21 cellular contexts compared by ENCODE assay signal in genomic region chr6:142141531-142141930, GRCh38. TPM values are rescaled to one million over a fixed set of nuclear protein-coding genes. Genes with fewer than 3 reads are reported as not detected.
"Had no signal": no experiment of that assay in that cellular context is flagged by ENCODE, and none has a peak within 500 bp of the region (broad histone marks: within the 10 kb centered on the region; RNA-seq: fewer than 3 reads in every experiment).

No MANE protein-coding gene starts in this region.

RNA-seq across cellular contexts. Expression of gene NMBR, which starts 5.4 kb away (rescaled TPM):
- total RNA-seq: activated naive CD4-positive, alpha-beta T cell treated with anti-CD3 and anti-CD28 coated beads for 36 hours; activated naive CD4-positive, alpha-beta T cell treated with anti-CD3 and anti-CD28 coated beads, Interleukin-2, amount 50 U/mL, for 72 hours; activated naive CD8-positive, alpha-beta T cell treated with anti-CD3 and anti-CD28 coated beads for 36 hours; activated naive CD8-positive, alpha-beta T cell treated with anti-CD3 and anti-CD28 coated beads, Interleukin-2, amount 10 ng/mL, durations not matched to agents 7 days and 5 days; activated T-cell treated with anti-CD3 and anti-CD28 coated beads, Interleukin-2, amount 50 U/mL, for 4 hours; activated T-cell treated with anti-CD3 and anti-CD28 coated beads, Interleukin-2, amount 50 U/mL, for 72 hours; activated T-helper 1 cell treated with anti-CD3 and anti-CD28 coated beads, Interleukin-12 subunit alpha, Interleukin-12 subunit beta, Interleukin-2, Interleukin-4 antibody, amounts not matched to agents 30 ng/mL and 10 ng/mL and 1 ng/mL, durations not matched to agents 14 hours and 24 hours and 36 hours; activated T-helper 17 cell treated with anti-CD3 and anti-CD28 coated beads, Interleukin-2, amount 50 U/mL, for 72 hours; activated T-helper 2 cell treated with anti-CD3 and anti-CD28 coated beads, Interferon-gamma antibody, Interleukin-2, Interleukin-4, amounts not matched to agents 10 μg/mL and 5 μg/mL and 100 μg/mL, durations not matched to agents 14 hours and 24 hours and 36 hours; ascending aorta; astrocyte; body of pancreas; bronchial epithelial cell; cardiac septum; chondrocyte had no signal
- polyA plus RNA-seq: adrenal gland, aorta, cardiac muscle cell had no signal

RNA-seq across cellular contexts. Expression of gene GJE1, which starts 8.8 kb away (rescaled TPM):
- total RNA-seq: activated naive CD4-positive, alpha-beta T cell treated with anti-CD3 and anti-CD28 coated beads for 36 hours; activated naive CD4-positive, alpha-beta T cell treated with anti-CD3 and anti-CD28 coated beads, Interleukin-2, amount 50 U/mL, for 72 hours; activated naive CD8-positive, alpha-beta T cell treated with anti-CD3 and anti-CD28 coated beads for 36 hours; activated naive CD8-positive, alpha-beta T cell treated with anti-CD3 and anti-CD28 coated beads, Interleukin-2, amount 10 ng/mL, durations not matched to agents 7 days and 5 days; activated T-cell treated with anti-CD3 and anti-CD28 coated beads, Interleukin-2, amount 50 U/mL, for 4 hours; activated T-cell treated with anti-CD3 and anti-CD28 coated beads, Interleukin-2, amount 50 U/mL, for 72 hours; activated T-helper 1 cell treated with anti-CD3 and anti-CD28 coated beads, Interleukin-12 subunit alpha, Interleukin-12 subunit beta, Interleukin-2, Interleukin-4 antibody, amounts not matched to agents 30 ng/mL and 10 ng/mL and 1 ng/mL, durations not matched to agents 14 hours and 24 hours and 36 hours; activated T-helper 17 cell treated with anti-CD3 and anti-CD28 coated beads, Interleukin-2, amount 50 U/mL, for 72 hours; activated T-helper 2 cell treated with anti-CD3 and anti-CD28 coated beads, Interferon-gamma antibody, Interleukin-2, Interleukin-4, amounts not matched to agents 10 μg/mL and 5 μg/mL and 100 μg/mL, durations not matched to agents 14 hours and 24 hours and 36 hours; adrenal gland; aorta; ascending aorta; astrocyte; body of pancreas; breast epithelium; bronchial epithelial cell; cardiac muscle cell; cardiac septum; cerebellum; chondrocyte had no signal
- polyA plus RNA-seq: adipose tissue, adrenal gland, aorta, cardiac muscle cell had no signal
